ENCODE assay signal across 18 cellular contexts in genomic region chr10:85642082-85642420, GRCh38.
A peak's percentile ranks its signal among the peaks of the same experiment; 100 is the strongest.
DNase-seq lines count a peak whose midpoint lies in the region; ATAC-seq, FAIRE-seq and TF ChIP-seq lines count a peak whose summit lies in the region.
"Had no signal": no experiment of that assay in that cellular context is flagged by ENCODE, and none has a peak within 500 bp of the region (broad histone marks: within the 10 kb centered on the region; RNA-seq: fewer than 3 reads in every experiment).

No MANE protein-coding gene starts in this region.

- peak overlapping the region; percentile 84 for H3K4me2 ChIP-seq in A549

- peak overlapping the region; percentile 94 to 97 for H3K27ac ChIP-seq in A549
- H3K27ac ChIP-seq: HL-60 had no signal

- H3K4me3 Mint-ChIP-seq in activated naive CD4-positive, alpha-beta T cell treated with anti-CD3 and anti-CD28 coated beads, Interleukin-2, amount 10 ng/mL, durations not matched to agents 7 days and 5 days = no peak overlapping the region
- H3K4me3 Mint-ChIP-seq: brain, H9 had no signal

- CTCF ChIA-PET in A549 (lab: Yijun Ruan, JAX) = interaction anchor here (0.9 to 2.8 kb wide), 3 partner anchors 20 to 250 kb away, joined by 3 to 8 read pairs (median 4); no protein-coding TSS in a partner anchor
- CTCF ChIA-PET in activated naive CD4-positive, alpha-beta T cell treated with anti-CD3 and anti-CD28 coated beads, Interleukin-2, amount 10 ng/mL, durations not matched to agents 7 days and 5 days (lab: Charles Lee) = no interaction called here

- H3K4me1 ChIP-seq in A549 = peaks cover 49% of the 10 kb centered on the region
- peaks cover 30% of the 10 kb centered on the region for H3K4me1 ChIP-seq in mucosa of descending colon (ENCODE audit: low read depth)

- intact Hi-C loops in mucosa of descending colon (cut with DNase I, micrococcal nuclease) = no loop called here

- peak overlapping the region; percentile 9; the same call in 1 of the 3 replicates for H3K4me3 ChIP-seq in A549
- H3K4me3 ChIP-seq in mucosa of descending colon = no peak overlapping the region

- H3K36me3 ChIP-seq in mucosa of descending colon (ENCODE audit: low read depth) = no peaks in the 10 kb centered on the region

- no peak for TF ChIP-seq EP300 in A549 (IDR thresholded peaks at IDR 0.05)

- POLR2A ChIA-PET in A549 (lab: Yijun Ruan, JAX) = no interaction called here

- no peak for TF ChIP-seq POLR2A in A549 (IDR thresholded peaks at IDR 0.05; ENCODE audit: low read length)

- H3K9me3 ChIP-seq in A549 = no peaks in the 10 kb centered on the region
- no peaks in the 10 kb centered on the region for H3K9me3 ChIP-seq in mucosa of descending colon

- no peaks in the 10 kb centered on the region for H3K27me3 Mint-ChIP-seq in activated naive CD4-positive, alpha-beta T cell treated with anti-CD3 and anti-CD28 coated beads, Interleukin-2, amount 10 ng/mL, durations not matched to agents 7 days and 5 days
- H3K27me3 Mint-ChIP-seq: brain had no signal

- WGBS in A549 (ENCODE audit: missing lambda C conversion rate) = 0% methylated on average over 1 of the region's 1 CpG

- H3K27ac Mint-ChIP-seq in activated naive CD4-positive, alpha-beta T cell treated with anti-CD3 and anti-CD28 coated beads, Interleukin-2, amount 10 ng/mL, durations not matched to agents 7 days and 5 days = no peak overlapping the region

- TF ChIP-seq RAD21 in A549 (conservative IDR thresholded peaks at IDR 0.05 in 1 of 2, IDR thresholded peaks at IDR 0.05 in 1 of 2) = no peak

- ATAC-seq in A549 (peak; percentile 73 to 80), mucosa of descending colon (peak; percentile 39), GM18520 (IDR thresholded peaks at IDR 0.05; ENCODE audit: unreplicated experiment) (no peak)
- ATAC-seq: left ventricle myocardium superior had no signal

- H3K9me3 Mint-ChIP-seq in activated naive CD4-positive, alpha-beta T cell treated with anti-CD3 and anti-CD28 coated beads, Interleukin-2, amount 10 ng/mL, durations not matched to agents 7 days and 5 days = no peaks in the 10 kb centered on the region
- H3K9me3 Mint-ChIP-seq: brain, H9 had no signal

- no peaks in the 10 kb centered on the region for H3K36me3 Mint-ChIP-seq in activated naive CD4-positive, alpha-beta T cell treated with anti-CD3 and anti-CD28 coated beads, Interleukin-2, amount 10 ng/mL, durations not matched to agents 7 days and 5 days

- H3K4me1 Mint-ChIP-seq in activated naive CD4-positive, alpha-beta T cell treated with anti-CD3 and anti-CD28 coated beads, Interleukin-2, amount 10 ng/mL, durations not matched to agents 7 days and 5 days = no peaks in the 10 kb centered on the region

- DNase-seq in A549 (ENCODE audit: low read depth in 1 of 2, low spot score in 1 of 2) (no peak), M059J (ENCODE audit: low read depth) (peak; percentile 76), dermis blood vessel endothelial cell (peak; percentile 46), mucosa of descending colon (no peak), OCI-M1 (lab: John Stamatoyannopoulos, UW) (no peak)
- DNase-seq in activated naive CD4-positive, alpha-beta T cell treated with anti-CD3 and anti-CD28 coated beads, Interleukin-2, amount 10 ng/mL, durations not matched to agents 7 days and 5 days = no peak
- no peak for DNase-seq in activated effector memory CD4-positive, alpha-beta T cell treated with Interleukin-2 at 50 U/mL for 16 hours
- DNase-seq: activated gamma-delta T cell, H9, Kasumi-1, left ventricle myocardium superior, NCI-H2081 treated with DMSO at 0.1 percent for 48 hours had no signal

- FAIRE-seq in A549 (lab: Jason Lieb, UNC) = no peak
- FAIRE-seq: D721Med, endometrium, small intestine had no signal

- no peak for TF ChIP-seq CTCF in A549 (IDR thresholded peaks at IDR 0.05)
- no peak for TF ChIP-seq CTCF in mucosa of descending colon (IDR thresholded peaks at IDR 0.05)

TF ChIP-seq in A549, 52 proteins besides CTCF, POLR2A, EP300 and RAD21:
- TF ChIP-seq MAZ (IDR thresholded peaks at IDR 0.05; ENCODE audit: borderline replicate concordance, low read depth, low read length) = no peak
- no peak for TF ChIP-seq SMC3 (IDR thresholded peaks at IDR 0.05)
- no peak for TF ChIP-seq MAX (IDR thresholded peaks at IDR 0.05)
- no peak for TF ChIP-seq HEYL (CRISPR knock-in tag; IDR thresholded peaks at IDR 0.05)
- TF ChIP-seq KDM1A (IDR thresholded peaks at IDR 0.05; ENCODE audit: low read depth) = no peak
- no peak for TF ChIP-seq HDAC2 (IDR thresholded peaks at IDR 0.05)
- TF ChIP-seq RCOR1 (IDR thresholded peaks at IDR 0.05; ENCODE audit: low read depth, low read length) = no peak
- no peak for TF ChIP-seq ZNF302 (CRISPR knock-in tag; IDR thresholded peaks at IDR 0.05)
- TF ChIP-seq FOSB (CRISPR knock-in tag; IDR thresholded peaks at IDR 0.05) = no peak
- TF ChIP-seq TP53 (CRISPR knock-in tag; IDR thresholded peaks at IDR 0.05) = no peak

Comparison
In these comparisons a context has a peak if more than half of its experiments do, and no peak if none do; other contexts are left out.
1. DNase-seq: peak in M059J (single experiment) and dermis blood vessel endothelial cell (single experiment); none in A549 (0 of 2), mucosa of descending colon (0 of 3), OCI-M1 (single experiment), activated naive CD4-positive, alpha-beta T cell treated with anti-CD3 and anti-CD28 coated beads, Interleukin-2, amount 10 ng/mL, durations not matched to agents 7 days and 5 days (single experiment) and activated effector memory CD4-positive, alpha-beta T cell treated with Interleukin-2 at 50 U/mL for 16 hours (single experiment).